In the genomic region with DNA sequence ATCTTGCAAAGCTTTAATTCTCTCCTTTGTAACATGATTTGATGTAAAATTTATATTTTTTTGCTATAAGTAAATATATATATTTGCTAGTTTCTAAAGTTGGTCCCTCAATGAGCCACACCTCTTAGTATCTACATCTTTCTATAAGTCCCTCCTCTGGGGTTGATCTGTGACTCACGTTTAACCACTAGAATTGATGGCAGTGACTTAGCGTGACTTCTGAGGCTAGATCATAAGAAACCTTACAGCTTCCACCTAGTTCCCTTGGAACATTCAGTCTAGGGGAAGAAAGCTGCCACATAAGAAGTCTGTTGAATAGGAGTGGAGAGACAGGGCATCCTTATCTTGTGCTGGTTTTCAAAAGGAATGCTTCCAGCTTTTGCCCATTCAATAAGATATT, we compare ENCODE assay signal across 26 cellular contexts.
"Had no signal": no experiment of that assay in that cellular context is flagged by ENCODE, and none has a peak within 500 bp of the region (broad histone marks: within the 10 kb centered on the region; RNA-seq: fewer than 3 reads in every experiment).

No MANE protein-coding gene starts in this region.

- H3K27ac Mint-ChIP-seq: activated B cell treated with CpG ODN at 0.5 μM for 24 hours; activated naive CD4-positive, alpha-beta T cell treated with anti-CD3 and anti-CD28 coated beads, Interleukin-2, amount 10 ng/mL, durations not matched to agents 7 days and 5 days; activated T-helper 1 cell treated with anti-CD3 and anti-CD28 coated beads, Interleukin-12 subunit alpha, Interleukin-12 subunit beta, Interleukin-2, Interleukin-4 antibody, amounts not matched to agents 30 ng/mL and 10 ng/mL and 1 ng/mL, durations not matched to agents 14 hours and 24 hours and 36 hours; effector memory CD8-positive, alpha-beta T cell; natural killer cell; T-helper 1 cell treated with Interleukin-12 subunit alpha and Interleukin-12 subunit beta and Interleukin-4 antibody, amounts not matched to agents 30 μg/mL and 1 μg/mL, for 36 hours had no signal

- ATAC-seq: effector memory CD8-positive, alpha-beta T cell; gastrocnemius medialis; left lung; lower lobe of right lung; natural killer cell had no signal

- H3K4me3 Mint-ChIP-seq: activated B cell treated with CpG ODN at 0.5 μM for 24 hours; activated naive CD4-positive, alpha-beta T cell treated with anti-CD3 and anti-CD28 coated beads, Interleukin-2, amount 10 ng/mL, durations not matched to agents 7 days and 5 days; activated T-helper 1 cell treated with anti-CD3 and anti-CD28 coated beads, Interleukin-12 subunit alpha, Interleukin-12 subunit beta, Interleukin-2, Interleukin-4 antibody, amounts not matched to agents 30 ng/mL and 10 ng/mL and 1 ng/mL, durations not matched to agents 14 hours and 24 hours and 36 hours; effector memory CD8-positive, alpha-beta T cell; natural killer cell; neural progenitor cell; T-helper 1 cell treated with Interleukin-12 subunit alpha and Interleukin-12 subunit beta and Interleukin-4 antibody, amounts not matched to agents 30 μg/mL and 1 μg/mL, for 36 hours had no signal

- H3K36me3 Mint-ChIP-seq: activated naive CD4-positive, alpha-beta T cell treated with anti-CD3 and anti-CD28 coated beads, Interleukin-2, amount 10 ng/mL, durations not matched to agents 7 days and 5 days; natural killer cell; neural progenitor cell had no signal

- DNase-seq: activated B cell treated with CpG ODN at 0.5 μM for 24 hours; activated CD4-positive, alpha-beta T cell treated with anti-CD3 and anti-CD28 coated beads, Interleukin-2, amount 50 U/mL, for 4 hours; activated CD8-positive, alpha-beta memory T cell treated with anti-CD3 and anti-CD28 coated beads, Interleukin-2, amount 50 U/mL, for 4 hours; activated gamma-delta T cell; activated naive CD4-positive, alpha-beta T cell treated with anti-CD3 and anti-CD28 coated beads, Interleukin-2, amount 10 ng/mL, durations not matched to agents 7 days and 5 days; activated T-cell treated with anti-CD3 and anti-CD28 coated beads, Interleukin-2, amount 50 U/mL, for 1 hour; amygdala; caudate nucleus; cortex of kidney; effector memory CD8-positive, alpha-beta T cell; gastrocnemius medialis; glutamatergic neuron; left lung; lower lobe of right lung; mesendoderm; natural killer cell; occipital lobe; stimulated activated CD4-positive, alpha-beta T cell treated with anti-CD3 and anti-CD28 coated beads, Interleukin-2, amount 100 ng/mL, for 24 hours; stimulated activated naive CD4-positive, alpha-beta T cell; T-helper 9 cell; testis; transverse colon had no signal

- H3K4me1 Mint-ChIP-seq: activated B cell treated with CpG ODN at 0.5 μM for 24 hours; activated naive CD4-positive, alpha-beta T cell treated with anti-CD3 and anti-CD28 coated beads, Interleukin-2, amount 10 ng/mL, durations not matched to agents 7 days and 5 days; neural progenitor cell had no signal

- FAIRE-seq: islet of Langerhans had no signal

- H3K9me3 Mint-ChIP-seq: activated B cell treated with CpG ODN at 0.5 μM for 24 hours; activated T-helper 1 cell treated with anti-CD3 and anti-CD28 coated beads, Interleukin-12 subunit alpha, Interleukin-12 subunit beta, Interleukin-2, Interleukin-4 antibody, amounts not matched to agents 30 ng/mL and 10 ng/mL and 1 ng/mL, durations not matched to agents 14 hours and 24 hours and 36 hours; effector memory CD8-positive, alpha-beta T cell; natural killer cell; neural progenitor cell; T-helper 1 cell treated with Interleukin-12 subunit alpha and Interleukin-12 subunit beta and Interleukin-4 antibody, amounts not matched to agents 30 μg/mL and 1 μg/mL, for 36 hours had no signal
